ENCODE assay signal across 19 cellular contexts in genomic region chr9:2153599-2154217, GRCh38.
DNase-seq lines count a peak whose midpoint lies in the region; ATAC-seq and TF ChIP-seq lines count a peak whose summit lies in the region.
"Had no signal": no experiment of that assay in that cellular context is flagged by ENCODE, and none has a peak within 500 bp of the region (broad histone marks: within the 10 kb centered on the region; RNA-seq: fewer than 3 reads in every experiment).

No MANE protein-coding gene starts in this region.

- H3K9ac ChIP-seq in mammary epithelial cell (ENCODE audit: insufficient read depth, low read length), result no peak overlapping the region
- H3K9ac ChIP-seq: KMS-11 had no signal

- in situ Hi-C loops in mammary epithelial cell (cut with MboI; ENCODE audit: low sequenced_read_pairs in 2 of 2), result no loop called here

- H3K79me2 ChIP-seq in mammary epithelial cell (ENCODE audit: insufficient read depth, low read length), result peaks cover 16% of the 10 kb centered on the region

- no peaks in the 10 kb centered on the region for H4K20me1 ChIP-seq in mammary epithelial cell (ENCODE audit: insufficient read depth, low read length)

- H3K4me1 Mint-ChIP-seq in activated T-helper 17 cell treated with anti-CD3 and anti-CD28 coated beads, Interleukin-2, amount 50 U/mL, for 72 hours, result peaks cover 32% of the 10 kb centered on the region
- peaks cover 62% of the 10 kb centered on the region for H3K4me1 Mint-ChIP-seq in stimulated activated memory B cell treated with anti-CD40 and anti-IgM and Interleukin-4, amounts not matched to agents 10 μg/mL and 1 μg/mL and 100 μg/mL, for 72 hours

- peaks cover 11% of the 10 kb centered on the region for H3K36me3 Mint-ChIP-seq in activated T-helper 17 cell treated with anti-CD3 and anti-CD28 coated beads, Interleukin-2, amount 50 U/mL, for 72 hours (ENCODE audit: low read depth)
- H3K36me3 Mint-ChIP-seq in stimulated activated memory B cell treated with anti-CD40 and anti-IgM and Interleukin-4, amounts not matched to agents 10 μg/mL and 1 μg/mL and 100 μg/mL, for 72 hours, result peaks cover 41% of the 10 kb centered on the region

- no peaks in the 10 kb centered on the region for H3K36me3 ChIP-seq in mammary epithelial cell (ENCODE audit: insufficient read depth, low read length)
- no peaks in the 10 kb centered on the region for H3K36me3 ChIP-seq in breast epithelium
- H3K36me3 ChIP-seq: MG63 had no signal

- no TSS peak for BruUV-seq in mammary epithelial cell (replicated peaks; lab: Mats Ljungman, UMichigan)

- CTCF ChIA-PET in mammary epithelial cell (lab: Charles Lee; ENCODE audit: low non-redundant PET), result no interaction called here

- ATAC-seq in activated T-helper 17 cell treated with anti-CD3 and anti-CD28 coated beads, Interleukin-2, amount 50 U/mL, for 72 hours (replicated peaks), result no peak
- ATAC-seq in foreskin keratinocyte (peak; percentile 20), HG03159 (IDR thresholded peaks at IDR 0.05; ENCODE audit: unreplicated experiment) (no peak), GM21423 (IDR thresholded peaks at IDR 0.05; ENCODE audit: unreplicated experiment) (no peak)
- no peak for ATAC-seq in stimulated activated memory B cell treated with anti-CD40 and anti-IgM and Interleukin-4, amounts not matched to agents 10 μg/mL and 1 μg/mL and 100 μg/mL, for 72 hours
- ATAC-seq: HepG2 had no signal

- H3K27ac ChIP-seq in mammary epithelial cell (ENCODE audit: insufficient read depth, low read depth, low read length) (no peak overlapping the region), breast epithelium (no peak overlapping the region), foreskin keratinocyte (no peak overlapping the region)
- H3K27ac ChIP-seq: KMS-11 had no signal

- H3K4me3 ChIP-seq in mammary epithelial cell (replicated peaks in 1 of 3; ENCODE audit: insufficient read depth in 1 of 3, low read depth in 2 of 3, low read length in 3 of 3) (no peak overlapping the region), breast epithelium (no peak overlapping the region)
- H3K4me3 ChIP-seq: MG63 had no signal

- intact Hi-C loops in mammary epithelial cell (cut with micrococcal nuclease), result loop anchor here (10.0 kb wide), 1 partner anchor 471 kb away; the partner anchor contains the start of gene VLDLR
- intact Hi-C loops in breast epithelium (cut with DNase I; ENCODE audit: low total_unique reads), result no loop called here

- TF ChIP-seq POLR2A in breast epithelium (IDR thresholded peaks at IDR 0.05), result no peak

- H3K27me3 Mint-ChIP-seq in activated T-helper 17 cell treated with anti-CD3 and anti-CD28 coated beads, Interleukin-2, amount 50 U/mL, for 72 hours, result no peaks in the 10 kb centered on the region
- H3K27me3 Mint-ChIP-seq in stimulated activated memory B cell treated with anti-CD40 and anti-IgM and Interleukin-4, amounts not matched to agents 10 μg/mL and 1 μg/mL and 100 μg/mL, for 72 hours, result no peaks in the 10 kb centered on the region
- H3K27me3 Mint-ChIP-seq: CD8-positive, alpha-beta memory T cell had no signal

- H3K4me1 ChIP-seq in mammary epithelial cell (ENCODE audit: insufficient read depth, low read length) (peaks cover 35% of the 10 kb centered on the region), breast epithelium (no peaks in the 10 kb centered on the region), foreskin keratinocyte (peaks cover 22% of the 10 kb centered on the region)

- TF ChIP-seq CTCF in mammary epithelial cell (conservative IDR thresholded peaks at IDR 0.05 in 1 of 2, IDR thresholded peaks at IDR 0.05 in 1 of 2; ENCODE audit: extremely low read depth in 1 of 2, insufficient read depth in 1 of 2, low read depth in 1 of 2, low read length in 2 of 2) (no peak), breast epithelium (IDR thresholded peaks at IDR 0.05) (no peak), foreskin keratinocyte (conservative IDR thresholded peaks at IDR 0.05) (no peak)

- peak overlapping the region; percentile 42 for H3K27ac Mint-ChIP-seq in activated T-helper 17 cell treated with anti-CD3 and anti-CD28 coated beads, Interleukin-2, amount 50 U/mL, for 72 hours
- H3K27ac Mint-ChIP-seq in stimulated activated memory B cell treated with anti-CD40 and anti-IgM and Interleukin-4, amounts not matched to agents 10 μg/mL and 1 μg/mL and 100 μg/mL, for 72 hours, result peak overlapping the region; percentile 31

- no peaks in the 10 kb centered on the region for H3K9me3 ChIP-seq in mammary epithelial cell (replicated peaks; ENCODE audit: insufficient read depth, low read length)
- H3K9me3 ChIP-seq in breast epithelium, result no peaks in the 10 kb centered on the region
- H3K9me3 ChIP-seq: MG63 had no signal

- 46% methylated on average over 1 of the region's 2 CpGs for WGBS in mammary epithelial cell (ENCODE audit: low coverage, missing lambda C conversion rate)

- DNase-seq in mammary epithelial cell (peak; percentile 58), breast epithelium (ENCODE audit: low spot score in 2 of 2) (no peak), foreskin keratinocyte (peak in 1 of 2 donors; percentile 44), kidney glomerular epithelial cell (lab: John Stamatoyannopoulos, UW) (no peak)
- DNase-seq: CD8-positive, alpha-beta memory T cell; H7; MG63; NCI-H1105 treated with DMSO at 0.1 percent for 48 hours; NCI-H187 treated with DMSO at 0.1 percent for 48 hours; NCI-H2171 treated with DMSO at 0.1 percent for 48 hours; NCI-H510A; NCI-H82; SHP77 treated with DMSO at 0.1 percent for 48 hours had no signal

- no peak overlapping the region for H2AFZ ChIP-seq in mammary epithelial cell (ENCODE audit: low read depth, low read length)

- H3K4me2 ChIP-seq in mammary epithelial cell (ENCODE audit: insufficient read depth, low read depth, low read length), result peak overlapping the region; percentile 15
- H3K4me2 ChIP-seq: KMS-11 had no signal

- H3K4me3 Mint-ChIP-seq in activated T-helper 17 cell treated with anti-CD3 and anti-CD28 coated beads, Interleukin-2, amount 50 U/mL, for 72 hours, result no peak overlapping the region
- no peak overlapping the region for H3K4me3 Mint-ChIP-seq in stimulated activated memory B cell treated with anti-CD40 and anti-IgM and Interleukin-4, amounts not matched to agents 10 μg/mL and 1 μg/mL and 100 μg/mL, for 72 hours

- dilution Hi-C loops in mammary epithelial cell (cut with HindIII; ENCODE audit: low sequenced_read_pairs), result no loop called here

- H3K27me3 ChIP-seq in mammary epithelial cell (ENCODE audit: insufficient read depth, low read length) (no peaks in the 10 kb centered on the region), breast epithelium (no peaks in the 10 kb centered on the region), foreskin keratinocyte (no peaks in the 10 kb centered on the region)
- H3K27me3 ChIP-seq: MG63 had no signal

- no peaks in the 10 kb centered on the region for H3K9me3 Mint-ChIP-seq in activated T-helper 17 cell treated with anti-CD3 and anti-CD28 coated beads, Interleukin-2, amount 50 U/mL, for 72 hours
- H3K9me3 Mint-ChIP-seq in stimulated activated memory B cell treated with anti-CD40 and anti-IgM and Interleukin-4, amounts not matched to agents 10 μg/mL and 1 μg/mL and 100 μg/mL, for 72 hours, result peaks cover 10% of the 10 kb centered on the region
- H3K9me3 Mint-ChIP-seq: CD8-positive, alpha-beta memory T cell had no signal
